1 cellular context compared by ENCODE assay signal in the genomic region with DNA sequence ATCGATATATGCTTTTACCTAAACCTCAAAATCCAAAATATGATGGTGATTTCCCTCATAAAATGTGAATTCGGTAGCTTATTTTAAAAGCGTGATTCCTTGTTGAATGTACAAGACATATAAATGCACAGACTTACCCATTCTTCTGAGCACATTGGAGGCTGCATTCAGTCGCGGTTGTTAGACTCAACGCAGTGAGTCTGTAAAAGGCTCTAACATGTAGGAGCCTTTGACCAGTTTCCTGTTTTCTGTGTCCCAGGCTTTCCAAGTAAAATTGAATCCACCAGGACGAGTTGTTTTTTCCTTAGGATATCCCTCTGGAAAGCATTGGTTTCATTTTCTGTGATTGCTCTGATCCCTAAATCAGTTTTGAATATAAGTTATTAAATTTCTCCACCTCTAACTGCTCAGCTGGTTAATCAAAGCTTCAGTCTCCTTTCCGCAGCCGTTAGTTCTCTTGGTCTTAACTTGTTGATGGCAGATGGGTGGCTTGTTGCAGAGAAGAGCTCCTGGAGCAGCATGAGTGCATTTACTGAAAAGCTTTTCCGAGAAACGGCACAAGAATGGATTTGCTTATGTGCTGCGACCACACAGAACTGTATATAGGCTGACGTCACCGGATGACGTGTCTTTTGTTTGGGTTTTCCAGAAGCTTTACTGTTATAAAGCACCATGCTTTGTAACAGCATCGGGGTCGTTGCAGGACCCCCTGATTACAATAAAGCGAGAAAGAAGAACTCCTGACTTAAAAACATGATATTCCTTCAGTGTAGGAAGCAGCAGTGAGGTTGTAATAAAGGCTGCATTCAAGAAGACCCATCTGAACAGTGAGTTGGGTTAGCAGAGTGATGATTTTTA.
A peak's percentile ranks its signal among the peaks of the same experiment; 100 is the strongest.
TF ChIP-seq lines count a peak whose summit lies in the region.

A gene with protein sequence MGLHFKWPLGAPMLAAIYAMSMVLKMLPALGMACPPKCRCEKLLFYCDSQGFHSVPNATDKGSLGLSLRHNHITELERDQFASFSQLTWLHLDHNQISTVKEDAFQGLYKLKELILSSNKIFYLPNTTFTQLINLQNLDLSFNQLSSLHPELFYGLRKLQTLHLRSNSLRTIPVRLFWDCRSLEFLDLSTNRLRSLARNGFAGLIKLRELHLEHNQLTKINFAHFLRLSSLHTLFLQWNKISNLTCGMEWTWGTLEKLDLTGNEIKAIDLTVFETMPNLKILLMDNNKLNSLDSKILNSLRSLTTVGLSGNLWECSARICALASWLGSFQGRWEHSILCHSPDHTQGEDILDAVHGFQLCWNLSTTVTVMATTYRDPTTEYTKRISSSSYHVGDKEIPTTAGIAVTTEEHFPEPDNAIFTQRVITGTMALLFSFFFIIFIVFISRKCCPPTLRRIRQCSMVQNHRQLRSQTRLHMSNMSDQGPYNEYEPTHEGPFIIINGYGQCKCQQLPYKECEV (minus strand): TSS at position 565 of the 858 bp plus-strand sequence. CDS start 424 bp downstream, at position 141.

TF ChIP-seq in IMR-90, 13 proteins besides CTCF, POLR2A, EP300 and RAD21:
- TF ChIP-seq BHLHE40 (IDR thresholded peaks at IDR 0.05; ENCODE audit: low read depth, low read length) (peak; percentile 18; the same call in 1 of the 2 replicates), SMC3 (IDR thresholded peaks at IDR 0.05; ENCODE audit: low read depth, low read length) (0 out of 2 replicates have a peak, but pooled peaks have one; percentile 10), RFX5 (IDR thresholded peaks at IDR 0.05; ENCODE audit: low read depth, low read length) (no peak), MXI1 (IDR thresholded peaks at IDR 0.05; ENCODE audit: borderline replicate concordance, low read depth, low read length) (peak; percentile 61; the same call in 1 of the 2 replicates), FOS (IDR thresholded peaks at IDR 0.05; ENCODE audit: low read depth, low read length) (peak; percentile 60)
